Comparison of ENCODE assay signal across 9 cellular contexts in genomic region chr22:21876486-21877176, GRCh38. TPM values are rescaled to one million over a fixed set of nuclear protein-coding genes. Genes with fewer than 3 reads are reported as not detected.
DNase-seq lines count a peak whose midpoint lies in the region; ATAC-seq and TF ChIP-seq lines count a peak whose summit lies in the region.
"Had no signal": no experiment of that assay in that cellular context is flagged by ENCODE, and none has a peak within 500 bp of the region (broad histone marks: within the 10 kb centered on the region; RNA-seq: fewer than 3 reads in every experiment).

No MANE protein-coding gene starts in this region.

- in situ Hi-C loops in GM13976 (cut with MboI; ENCODE audit: low sequenced_read_pairs, unreplicated experiment) = loop anchor here (10.0 kb wide), 1 partner anchor 58 kb away; no protein-coding TSS in a partner anchor

- peaks cover 20% of the 10 kb centered on the region for H3K4me1 Mint-ChIP-seq in activated CD8-positive, alpha-beta T cell treated with anti-CD3 and anti-CD28 coated beads for 36 hours (ENCODE audit: low read depth)

- H3K4me3 ChIP-seq in foreskin fibroblast (ENCODE audit: low read depth in 1 of 2, low read length in 2 of 2) = no peak overlapping the region
- H3K4me3 ChIP-seq: skin epidermis had no signal

- DNase-seq in AG08395 (ENCODE audit: low spot score) (peak; percentile 25), GM13976 (ENCODE audit: low spot score) (peak; percentile 37), foreskin fibroblast (peak; percentile 46 to 78), DMS153 (lab: John Stamatoyannopoulos, UW) (no peak), NCI-H146 (lab: John Stamatoyannopoulos, UW) (no peak), HT-29 (ENCODE audit: low spot score) (no peak)
- peak; percentile 39 for DNase-seq in activated CD8-positive, alpha-beta T cell treated with anti-CD3 and anti-CD28 coated beads for 36 hours

- no peak for TF ChIP-seq CTCF in GM13976 (IDR thresholded peaks at IDR 0.05; ENCODE audit: borderline replicate concordance, control extremely low read depth, extremely low read depth, insufficient read depth, missing control alignments)
- TF ChIP-seq CTCF in activated CD8-positive, alpha-beta T cell treated with anti-CD3 and anti-CD28 coated beads for 36 hours (IDR thresholded peaks at IDR 0.05) = no peak
- TF ChIP-seq CTCF in foreskin fibroblast (IDR thresholded peaks at IDR 0.05; ENCODE audit: low read depth, low read length) = no peak

- no peaks in the 10 kb centered on the region for H3K9me3 Mint-ChIP-seq in activated CD8-positive, alpha-beta T cell treated with anti-CD3 and anti-CD28 coated beads for 36 hours

- no peaks in the 10 kb centered on the region for H3K36me3 Mint-ChIP-seq in activated CD8-positive, alpha-beta T cell treated with anti-CD3 and anti-CD28 coated beads for 36 hours (ENCODE audit: low read depth)

- POLR2A ChIA-PET in activated CD8-positive, alpha-beta T cell treated with anti-CD3 and anti-CD28 coated beads for 36 hours (lab: Charles Lee) = interaction anchor here (1.1 to 1.6 kb wide), 4 partner anchors 9 to 110 kb away, joined by 4 to 8 read pairs (median 6); partner anchors contain the start of gene MAPK1

- no peak overlapping the region for H3K4me3 Mint-ChIP-seq in activated CD8-positive, alpha-beta T cell treated with anti-CD3 and anti-CD28 coated beads for 36 hours

- CTCF ChIA-PET in activated CD8-positive, alpha-beta T cell treated with anti-CD3 and anti-CD28 coated beads for 36 hours (lab: Charles Lee) = interaction anchor here (0.7 to 1.3 kb wide), 4 partner anchors 9 to 109 kb away, joined by 3 to 7 read pairs (median 4); partner anchors contain the start of gene MAPK1

- H3K27ac Mint-ChIP-seq in activated CD8-positive, alpha-beta T cell treated with anti-CD3 and anti-CD28 coated beads for 36 hours = peak overlapping the region; percentile 78

- ATAC-seq in activated CD8-positive, alpha-beta T cell treated with anti-CD3 and anti-CD28 coated beads for 36 hours = peak; percentile 93
- ATAC-seq in HG02938 (IDR thresholded peaks at IDR 0.05; ENCODE audit: unreplicated experiment) = no peak

- no peaks in the 10 kb centered on the region for H3K27me3 Mint-ChIP-seq in activated CD8-positive, alpha-beta T cell treated with anti-CD3 and anti-CD28 coated beads for 36 hours

- intact Hi-C loops in activated CD8-positive, alpha-beta T cell treated with anti-CD3 and anti-CD28 coated beads for 36 hours (cut with micrococcal nuclease) = no loop called here

RNA-seq across cellular contexts. Expression of gene MAPK1, which starts 9.2 kb away (rescaled TPM):
- 10 to 100 TPM; 87.1 to 93.4 TPM for total RNA-seq in activated CD8-positive, alpha-beta T cell treated with anti-CD3 and anti-CD28 coated beads for 36 hours
- total RNA-seq in HT-29 (2014; rRNA removed; shearing (Covaris generic)) = 24.6 and 27.0 TPM in 2 replicates

Comparison
In these comparisons a context has a peak if more than half of its experiments do, and no peak if none do; other contexts are left out.
1. DNase-seq: peak in AG08395 (single experiment), GM13976 (single experiment), activated CD8-positive, alpha-beta T cell treated with anti-CD3 and anti-CD28 coated beads for 36 hours (single experiment) and foreskin fibroblast (2 of 2); none in DMS153 (single experiment), NCI-H146 (single experiment) and HT-29 (single experiment).